ENCODE assay signal across 8 cellular contexts in the genomic region with DNA sequence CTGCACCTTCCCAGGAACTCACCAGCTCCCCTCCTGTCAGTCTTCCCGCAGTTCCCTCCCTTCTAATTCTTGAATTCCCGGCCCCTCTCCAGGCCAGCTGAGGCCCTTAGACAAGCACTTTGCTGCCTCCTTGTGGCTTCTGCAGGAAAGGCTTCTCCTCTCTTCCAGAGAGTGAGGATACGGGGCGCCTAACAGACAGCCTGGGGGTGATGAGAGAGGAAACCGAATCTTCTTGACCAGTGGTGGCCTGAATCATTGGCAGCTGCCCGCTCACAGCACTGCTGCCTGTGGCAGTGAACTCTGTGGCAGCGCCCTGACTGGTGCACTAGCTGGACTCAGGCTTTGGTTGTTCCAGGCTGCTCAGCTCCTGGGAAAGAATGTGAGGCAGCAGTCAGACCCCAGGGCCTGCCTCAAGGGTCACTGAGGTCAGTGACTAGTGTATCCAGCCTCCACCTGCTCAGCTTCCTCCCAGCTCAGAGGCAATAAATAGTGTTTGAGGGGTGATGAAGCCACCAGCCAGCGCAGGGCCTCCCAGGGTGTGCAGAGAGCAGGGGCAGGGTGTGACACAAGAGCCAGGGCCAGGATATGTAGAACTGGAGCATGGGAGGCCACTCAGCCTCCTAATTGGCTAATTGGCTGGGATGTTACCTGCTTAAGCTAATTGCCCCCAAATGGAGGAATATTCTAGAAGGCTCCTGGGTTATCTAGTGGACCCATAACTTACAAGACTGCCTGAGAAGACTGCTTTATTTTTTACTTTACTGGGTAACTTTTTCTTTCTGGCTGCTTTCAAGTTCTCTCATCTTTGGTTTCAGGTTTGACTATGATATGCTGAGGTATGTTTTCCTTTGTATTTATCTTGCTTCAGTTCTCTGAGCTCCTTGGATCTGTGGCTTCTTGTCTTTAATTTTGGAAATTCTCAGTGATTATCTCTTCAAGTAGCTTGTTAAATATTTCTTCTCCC. TPM values are rescaled to one million over a fixed set of nuclear protein-coding genes. Genes with fewer than 3 reads are reported as not detected.
DNase-seq lines count a peak whose midpoint lies in the region; ATAC-seq lines count a peak whose summit lies in the region.

No MANE protein-coding gene starts in this region.

- H3K36me3 ChIP-seq in iPS-20b (ENCODE audit: insufficient read depth, low read depth, low read length) = peaks cover 17% of the 10 kb centered on the region
- H3K36me3 ChIP-seq in skeletal muscle tissue (ENCODE audit: control insufficient read depth in 3 of 3, insufficient read depth in 3 of 3, low read length in 3 of 3) = peaks cover 7 to 12% (median 11%) of the 10 kb centered on the region in 3 donors

- DNase-seq in AG08395 (ENCODE audit: low spot score) = peak; percentile 83
- peak; percentile 62 for DNase-seq in GM19238 (ENCODE audit: insufficient read length, low spot score)
- DNase-seq in NCI-H1694 (lab: John Stamatoyannopoulos, UW) = peak; percentile 75
- DNase-seq in T1000 (lab: John Stamatoyannopoulos, UW) = peak; percentile 100
- peak; percentile 22 for DNase-seq in brain pericyte (ENCODE audit: low read depth, low spot score)

- 0 out of 2 replicates have a peak, but pooled peaks cover 5% of the 10 kb centered on the region for H3K4me1 ChIP-seq in iPS-20b (ENCODE audit: insufficient read depth, low read length)
- peaks cover 37 to 44% (median 41%) of the 10 kb centered on the region in 3 donors for H3K4me1 ChIP-seq in skeletal muscle tissue (ENCODE audit: control insufficient read depth in 3 of 3, insufficient read depth in 3 of 3, low read length in 3 of 3)

- H3K9ac ChIP-seq in iPS-20b (ENCODE audit: low read depth, low read length) = no peak overlapping the region
- H3K9ac ChIP-seq in skeletal muscle tissue (ENCODE audit: low read depth in 1 of 3, low read length in 3 of 3) = peak overlapping the region; percentile 28 to 69 (median 58)

- H3K4me3 ChIP-seq in iPS-20b (ENCODE audit: low read length) (0 out of 2 replicates have a peak overlapping the region, but pooled peaks have one; percentile 4), skeletal muscle tissue (ENCODE audit: low read length in 3 of 3) (peak overlapping the region in 1 of 3 donors; percentile 9)

- H3K9me3 ChIP-seq in iPS-20b (ENCODE audit: insufficient read depth, low read depth, low read length) (no peaks in the 10 kb centered on the region), skeletal muscle tissue (ENCODE audit: control insufficient read depth in 3 of 3, low read length in 3 of 3) (no peaks in the 10 kb centered on the region)

- H3K27ac ChIP-seq in iPS-20b (ENCODE audit: low read length) (no peak overlapping the region), skeletal muscle tissue (ENCODE audit: low read depth, low read length) (peak overlapping the region; percentile 48)

- no peaks in the 10 kb centered on the region for H3K27me3 ChIP-seq in iPS-20b (ENCODE audit: insufficient read depth, low read length)
- H3K27me3 ChIP-seq in skeletal muscle tissue (ENCODE audit: control insufficient read depth in 3 of 3, insufficient read depth in 3 of 3, low read length in 3 of 3) = no peaks in the 10 kb centered on the region

- no peak for ATAC-seq in GM18511 (IDR thresholded peaks at IDR 0.05; ENCODE audit: unreplicated experiment)

RNA-seq across cellular contexts. Expression of a gene that starts 12.9 kb away (rescaled TPM):
- total RNA-seq in skeletal muscle tissue = 33.9 TPM

RNA-seq across cellular contexts. Expression of a gene that starts 24.6 kb away (rescaled TPM):
- total RNA-seq in skeletal muscle tissue = not detected

RNA-seq across cellular contexts. Expression of a gene that starts 42.0 kb away (rescaled TPM):
- 0.52 TPM for total RNA-seq in skeletal muscle tissue

RNA-seq across cellular contexts. Expression of a gene that starts 42.5 kb away (rescaled TPM):
- total RNA-seq in skeletal muscle tissue = 7.3 TPM

Comparison
In these comparisons a context has a peak if more than half of its experiments do, and no peak if none do; other contexts are left out.
1. DNase-seq: peak in every context shown above with its lines; median percentile 100 in T1000; 83 in AG08395; 75 in NCI-H1694; 62 in GM19238; 22 in brain pericyte.